16 cellular contexts compared by ENCODE assay signal in genomic region chr16:24846548-24847357, GRCh38. TPM values are rescaled to one million over a fixed set of nuclear protein-coding genes. Genes with fewer than 3 reads are reported as not detected.
"Had no signal": no experiment of that assay in that cellular context is flagged by ENCODE, and none has a peak within 500 bp of the region (broad histone marks: within the 10 kb centered on the region; RNA-seq: fewer than 3 reads in every experiment).

No MANE protein-coding gene starts in this region.

- ATAC-seq: foreskin keratinocyte; naive thymus-derived CD8-positive, alpha-beta T cell; pancreas; sciatic nerve; stimulated activated memory B cell treated with anti-CD40 and anti-IgM and Interleukin-4, amounts not matched to agents 10 μg/mL and 1 μg/mL and 100 μg/mL, for 72 hours had no signal

- H3K36me3 ChIP-seq: pancreas, spleen had no signal

- H3K27ac ChIP-seq: foreskin keratinocyte, pancreas, spleen had no signal

- DNase-seq: activated CD4-positive, alpha-beta T cell treated with anti-CD3 and anti-CD28 coated beads, Interleukin-2, amount 10 ng/mL, durations not matched to agents 7 days and 5 days; dermis blood vessel endothelial cell; foreskin keratinocyte; naive thymus-derived CD8-positive, alpha-beta T cell; pancreas; spleen; stimulated activated CD4-positive, alpha-beta T cell treated with anti-CD3 and anti-CD28 coated beads, Interleukin-4, amount 100 ng/mL, for 4 hours; T-helper 1 cell; T-helper 9 cell had no signal

- H3K27me3 ChIP-seq: foreskin keratinocyte, pancreas, spleen had no signal

- H3K4me3 ChIP-seq: pancreas, spleen had no signal

- H3K4me1 ChIP-seq: pancreas, spleen had no signal

- H3K9me3 ChIP-seq: pancreas, spleen had no signal

RNA-seq across cellular contexts. Expression of gene SLC5A11, which starts 1.0 kb away (rescaled TPM):
- total RNA-seq: activated CD4-positive, alpha-beta T cell treated with anti-CD3 and anti-CD28 coated beads, Interleukin-2, amount 10 ng/mL, durations not matched to agents 7 days and 5 days; chondrocyte; epithelial cell of proximal tubule; foreskin keratinocyte; kidney epithelial cell; pulmonary artery endothelial cell; sciatic nerve had no signal
- polyA plus RNA-seq: fibroblast of lung; foreskin keratinocyte; naive thymus-derived CD8-positive, alpha-beta T cell had no signal
